17 cellular contexts compared by ENCODE assay signal in genomic region chr14:76089151-76089550, GRCh38.
DNase-seq lines count a peak whose midpoint lies in the region; ATAC-seq, FAIRE-seq and TF ChIP-seq lines count a peak whose summit lies in the region.
"Had no signal": no experiment of that assay in that cellular context is flagged by ENCODE, and none has a peak within 500 bp of the region (broad histone marks: within the 10 kb centered on the region; RNA-seq: fewer than 3 reads in every experiment).

No MANE protein-coding gene starts in this region.

- no peak overlapping the region for H3K4me3 ChIP-seq in heart left ventricle
- H3K4me3 ChIP-seq in K562, result no peak overlapping the region
- H3K4me3 ChIP-seq in vagina, result no peak overlapping the region
- H3K4me3 ChIP-seq: PC-9 had no signal

- TF ChIP-seq EP300 in K562 (IDR thresholded peaks at IDR 0.05; ENCODE audit: low read length), result no peak

- peak in 3 of 5 donors; percentile 47 to 59 (median 54) for DNase-seq in heart left ventricle
- DNase-seq in cardiac septum (ENCODE audit: low spot score), result no peak
- no peak for DNase-seq in K562 (ENCODE audit: extremely low read depth in 1 of 4, low spot score in 3 of 4)
- DNase-seq in mesothelial cell of epicardium (ENCODE audit: low spot score in 2 of 2, unreplicated experiment in 2 of 2), result no peak
- no peak for DNase-seq in vagina (ENCODE audit: extremely low spot score in 2 of 2)
- no peak for DNase-seq in posterior cingulate gyrus
- DNase-seq: COR-L47, DMS53, NCI-H1092 treated with DMSO at 0.1 percent for 48 hours, NCI-H1694, NCI-H345, PC-9 had no signal

- peak overlapping the region; percentile 37 for H3K27ac Mint-ChIP-seq in mesothelial cell of epicardium

- intact Hi-C loops in heart left ventricle (cut with DNase I), result no loop called here
- intact Hi-C loops in cardiac septum (cut with DNase I), result no loop called here
- intact Hi-C loops in K562 (cut with micrococcal nuclease), result no loop called here
- intact Hi-C loops in vagina (cut with DNase I), result no loop called here
- intact Hi-C loops in posterior cingulate gyrus (cut with DNase I), result no loop called here

- TF ChIP-seq RAD21 in K562 (CRISPR knock-in tag; conservative IDR thresholded peaks at IDR 0.05 in 1 of 2, IDR thresholded peaks at IDR 0.05 in 1 of 2), result no peak

- no peaks in the 10 kb centered on the region for H3K9me1 ChIP-seq in K562 (ENCODE audit: control insufficient read depth, insufficient read depth, low read length)

- peaks cover 0 to 4% (median under 1%) of the 10 kb centered on the region in 9 donors for H3K36me3 ChIP-seq in heart left ventricle
- H3K36me3 ChIP-seq in K562 (ENCODE audit: control insufficient read depth, insufficient read depth, low read length), result no peaks in the 10 kb centered on the region
- H3K36me3 ChIP-seq in vagina, result no peaks in the 10 kb centered on the region

- no peaks in the 10 kb centered on the region for H3K27me3 Mint-ChIP-seq in mesothelial cell of epicardium (ENCODE audit: low read depth)

- whole genome bisulfite sequencing in heart left ventricle, 4 donors, result 39 to 62% (median 53%) methylated on average over 10 to 12 of the region's 12 CpGs
- WGBS in K562 (ENCODE audit: insufficient coverage, low coverage, missing lambda C conversion rate), result 13% methylated on average over 4 of the region's 12 CpGs

- H3K4me1 Mint-ChIP-seq in mesothelial cell of epicardium, result peaks cover 27% of the 10 kb centered on the region
- H3K4me1 Mint-ChIP-seq: CD14-positive monocyte had no signal

- FAIRE-seq in K562 (lab: Jason Lieb, UNC), result no peak
- FAIRE-seq: A204.1 had no signal

- no peak overlapping the region for H3K9ac ChIP-seq in K562 (ENCODE audit: insufficient read depth in 1 of 2, low read depth in 2 of 2, low read length in 2 of 2)
- H3K9ac ChIP-seq: KMS-11 had no signal

- CTCF ChIA-PET in K562 (lab: Yijun Ruan, JAX; ENCODE audit: low intra/inter-chr PET ratio), result no interaction called here

- BruUV-seq in K562 (replicated peaks; lab: Mats Ljungman, UMichigan), result no TSS peak

- TF ChIP-seq POLR2A in heart left ventricle (IDR thresholded peaks at IDR 0.05) (no peak), K562 (conservative IDR thresholded peaks at IDR 0.05) (no peak), vagina (IDR thresholded peaks at IDR 0.05) (no peak)

- no peak overlapping the region for H3K4me2 ChIP-seq in K562 (ENCODE audit: insufficient read depth, low read length)
- H3K4me2 ChIP-seq: KMS-11, PC-9 had no signal

- no peaks in the 10 kb centered on the region for H4K20me1 ChIP-seq in K562 (replicated peaks; ENCODE audit: control insufficient read depth, insufficient read depth, low read length)

- ATAC-seq in heart left ventricle, result peak in 1 of 4 donors; percentile 56
- no peak for ATAC-seq in K562
- no peak for ATAC-seq in HG03469 (IDR thresholded peaks at IDR 0.05; ENCODE audit: unreplicated experiment)
- ATAC-seq in HG03280 (IDR thresholded peaks at IDR 0.05; ENCODE audit: unreplicated experiment), result no peak

- no peak overlapping the region for H3K4me3 Mint-ChIP-seq in mesothelial cell of epicardium
- H3K4me3 Mint-ChIP-seq: CD14-positive monocyte had no signal

- H3K9me3 Mint-ChIP-seq in mesothelial cell of epicardium, result no peaks in the 10 kb centered on the region

- H3K27ac ChIP-seq in heart left ventricle (peak overlapping the region in 4 of 12 donors; percentile 23 to 54 (median 29)), K562 (ENCODE audit: extremely low read depth, low read depth, low read length) (no peak overlapping the region), vagina (peak overlapping the region; percentile 51)
- H3K27ac ChIP-seq: KMS-11, PC-9 had no signal

- H3K9me3 ChIP-seq in heart left ventricle (no peaks in the 10 kb centered on the region), K562 (replicated peaks; ENCODE audit: control insufficient read depth, insufficient read depth, low read depth, low read length) (no peaks in the 10 kb centered on the region), vagina (no peaks in the 10 kb centered on the region)

- no peak for TF ChIP-seq CTCF in heart left ventricle (IDR thresholded peaks at IDR 0.05)
- TF ChIP-seq CTCF in K562 (IDR thresholded peaks at IDR 0.05 in 2 of 3, conservative IDR thresholded peaks at IDR 0.05 in 1 of 3; ENCODE audit: insufficient read depth in 2 of 3, low read depth in 1 of 3, low read length in 3 of 3), result no peak
- TF ChIP-seq CTCF in mesothelial cell of epicardium (IDR thresholded peaks at IDR 0.05; ENCODE audit: unreplicated experiment), result no peak
- no peak for TF ChIP-seq CTCF in vagina (IDR thresholded peaks at IDR 0.05)

- H3K79me2 ChIP-seq in K562 (ENCODE audit: control insufficient read depth, insufficient read depth, low read length), result no peaks in the 10 kb centered on the region

- POLR2A ChIA-PET in K562 (lab: Yijun Ruan, JAX), result no interaction called here

- peaks cover 0 to 25% (median 2%) of the 10 kb centered on the region in 12 donors for H3K4me1 ChIP-seq in heart left ventricle
- H3K4me1 ChIP-seq in K562 (replicated peaks in 1 of 2; ENCODE audit: control insufficient read depth in 2 of 2, insufficient read depth in 2 of 2, low read length in 2 of 2), result no peaks in the 10 kb centered on the region; a peak in 1 of 5 replicates
- H3K4me1 ChIP-seq in vagina, result peaks cover 19% of the 10 kb centered on the region

- H3K36me3 Mint-ChIP-seq in mesothelial cell of epicardium, result no peaks in the 10 kb centered on the region
- H3K36me3 Mint-ChIP-seq: CD14-positive monocyte had no signal

- in situ Hi-C loops in K562 (cut with MboI), result no loop called here

- H3K27me3 ChIP-seq in heart left ventricle (no peaks in the 10 kb centered on the region), K562 (ENCODE audit: control insufficient read depth in 2 of 2, insufficient read depth in 2 of 2, low read length in 2 of 2) (peaks cover 5 to 28% of the 10 kb centered on the region in 2 experiments; a peak in 3 of 5 replicates), vagina (no peaks in the 10 kb centered on the region)

- H2AFZ ChIP-seq in K562 (ENCODE audit: low read depth, low read length), result no peak overlapping the region
- H2AFZ ChIP-seq: PC-9 had no signal

TF ChIP-seq in K562, 482 proteins besides CTCF, POLR2A, EP300 and RAD21:
- no peak for TF ChIP-seq RNF2 (IDR thresholded peaks at IDR 0.05)
- no peak for TF ChIP-seq GTF3C2 (IDR thresholded peaks at IDR 0.05; ENCODE audit: borderline replicate concordance, extremely low read depth, insufficient read length)
- no peak for TF ChIP-seq TFE3 (CRISPR knock-in tag; IDR thresholded peaks at IDR 0.05)
- no peak for TF ChIP-seq PTRF (tag; IDR thresholded peaks at IDR 0.05)
- peak; percentile 54; the same call in 1 of the 2 replicates for TF ChIP-seq ZNF263 (CRISPR knock-in tag; IDR thresholded peaks at IDR 0.05; ENCODE audit: borderline replicate concordance)

Comparison
In these comparisons a context has a peak if more than half of its experiments do, and no peak if none do; other contexts are left out.
1. DNase-seq: peak in heart left ventricle (3 of 5); none in cardiac septum (single experiment), K562 (0 of 4), mesothelial cell of epicardium (0 of 2), vagina (0 of 2) and posterior cingulate gyrus (0 of 10).